ENCODE assay signal across 8 cellular contexts in the genomic region with DNA sequence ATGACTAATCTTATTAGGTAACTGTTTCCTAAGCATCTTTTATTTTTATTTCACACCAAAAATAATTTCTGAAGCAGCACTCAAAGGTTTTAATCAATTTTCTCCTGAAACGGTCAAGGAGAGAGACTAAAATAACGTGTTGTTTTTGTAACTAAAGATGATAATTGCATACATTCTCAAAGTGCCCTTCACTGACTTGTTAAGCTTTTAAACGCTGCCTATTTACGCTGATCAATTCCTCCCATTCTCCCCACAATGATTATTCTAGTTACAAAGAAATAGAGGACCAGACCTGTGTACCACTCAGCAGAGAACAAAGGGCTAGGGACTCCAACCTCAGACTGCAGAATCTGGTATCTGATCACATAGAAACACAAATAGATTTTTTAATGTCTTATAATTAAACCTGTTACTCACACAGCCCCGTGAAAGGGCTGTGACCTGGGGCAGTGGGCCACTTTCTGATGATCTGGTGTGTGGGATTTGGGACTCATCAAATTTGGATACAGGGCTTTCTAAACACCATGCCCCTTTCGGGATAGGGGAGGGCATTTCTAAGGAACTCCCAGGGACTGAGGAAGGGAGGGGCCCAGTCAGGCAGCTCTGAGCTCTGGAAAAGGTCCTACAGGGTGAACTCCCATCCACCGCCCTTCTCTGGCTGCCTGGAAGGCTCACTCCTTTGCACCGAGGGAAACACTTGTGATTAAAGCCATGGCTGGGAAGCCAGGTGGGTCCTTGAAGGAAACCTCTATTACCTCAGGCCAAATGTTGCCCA.
DNase-seq lines count a peak whose midpoint lies in the region; ATAC-seq and TF ChIP-seq lines count a peak whose summit lies in the region.
"Had no signal": no experiment of that assay in that cellular context is flagged by ENCODE, and none has a peak within 500 bp of the region (broad histone marks: within the 10 kb centered on the region; RNA-seq: fewer than 3 reads in every experiment).

No MANE protein-coding gene starts in this region.

- H3K36me3 Mint-ChIP-seq in activated B cell treated with CpG ODN at 0.5 μM for 24 hours (ENCODE audit: low read depth), result peaks cover 12% of the 10 kb centered on the region

- H3K27ac Mint-ChIP-seq in activated B cell treated with CpG ODN at 0.5 μM for 24 hours, result peak overlapping the region; percentile 10

- no peak for ATAC-seq in activated B cell treated with CpG ODN at 0.5 μM for 24 hours (ENCODE audit: low read depth)

- WGBS in stomach, 5 donors, result 52 to 57% (median 56%) methylated on average over 8 of the region's 8 CpGs

- no peak for TF ChIP-seq CTCF in activated B cell treated with CpG ODN at 0.5 μM for 24 hours (IDR thresholded peaks at IDR 0.05)
- TF ChIP-seq CTCF in stomach (IDR thresholded peaks at IDR 0.05), result no peak

- DNase-seq in NCI-H1092 treated with DMSO at 0.1 percent for 48 hours (lab: John Stamatoyannopoulos, UW) (peak; percentile 86), activated B cell treated with CpG ODN at 0.5 μM for 24 hours (no peak), islet precursor cell (peak; percentile 90), stomach (peak; percentile 52), Kasumi-1 (lab: John Stamatoyannopoulos, UW) (no peak), germinal center (ENCODE audit: low spot score) (no peak), inferior parietal cortex (ENCODE audit: extremely low spot score) (no peak)
- DNase-seq: activated CD4-positive, alpha-beta T cell treated with anti-CD3 and anti-CD28 coated beads for 1 hour had no signal

- H3K36me3 ChIP-seq in stomach, result no peaks in the 10 kb centered on the region

- no peaks in the 10 kb centered on the region for H3K27me3 Mint-ChIP-seq in activated B cell treated with CpG ODN at 0.5 μM for 24 hours

- peak overlapping the region; percentile 69 to 87 (median 85) for H3K27ac ChIP-seq in stomach

- no peak overlapping the region for H3K4me3 Mint-ChIP-seq in activated B cell treated with CpG ODN at 0.5 μM for 24 hours

- no peaks in the 10 kb centered on the region for H3K9me3 ChIP-seq in stomach

- H3K4me3 ChIP-seq in stomach, result no peak overlapping the region

- H3K4me1 Mint-ChIP-seq in activated B cell treated with CpG ODN at 0.5 μM for 24 hours, result peaks cover 80% of the 10 kb centered on the region

- no peak for TF ChIP-seq POLR2A in stomach (IDR thresholded peaks at IDR 0.05)

- CTCF ChIA-PET in activated B cell treated with CpG ODN at 0.5 μM for 24 hours (lab: Charles Lee), result interaction anchor here (0.8 to 3.5 kb wide), 4 partner anchors 8 to 197 kb away, joined by 3 to 15 read pairs (median 6); no protein-coding TSS in a partner anchor

- no peaks in the 10 kb centered on the region for H3K9me3 Mint-ChIP-seq in activated B cell treated with CpG ODN at 0.5 μM for 24 hours

- intact Hi-C loops in activated B cell treated with CpG ODN at 0.5 μM for 24 hours (cut with micrococcal nuclease) (loop anchor here (1.0 to 5.0 kb wide), 2 partner anchors 8 to 34 kb away; no protein-coding TSS in a partner anchor), stomach (cut with DNase I; ENCODE audit: low total_unique reads) (no loop called here)

- peaks cover 58 to 94% (median 66%) of the 10 kb centered on the region in 4 donors for H3K4me1 ChIP-seq in stomach

- POLR2A ChIA-PET in activated B cell treated with CpG ODN at 0.5 μM for 24 hours (lab: Charles Lee), result interaction anchor here (1.3 kb wide), 2 partner anchors 8 to 77 kb away, joined by 3 to 5 read pairs; no protein-coding TSS in a partner anchor

- no peak for TF ChIP-seq EP300 in stomach (IDR thresholded peaks at IDR 0.05)

- no peaks in the 10 kb centered on the region for H3K27me3 ChIP-seq in stomach

Comparison
In these comparisons a context has a peak if more than half of its experiments do, and no peak if none do; other contexts are left out.
1. DNase-seq: peak in NCI-H1092 treated with DMSO at 0.1 percent for 48 hours (single experiment), islet precursor cell (single experiment) and stomach (single experiment); none in activated B cell treated with CpG ODN at 0.5 μM for 24 hours (single experiment), Kasumi-1 (0 of 2), germinal center (single experiment) and inferior parietal cortex (single experiment).